8 cellular contexts compared by ENCODE assay signal in the genomic region with DNA sequence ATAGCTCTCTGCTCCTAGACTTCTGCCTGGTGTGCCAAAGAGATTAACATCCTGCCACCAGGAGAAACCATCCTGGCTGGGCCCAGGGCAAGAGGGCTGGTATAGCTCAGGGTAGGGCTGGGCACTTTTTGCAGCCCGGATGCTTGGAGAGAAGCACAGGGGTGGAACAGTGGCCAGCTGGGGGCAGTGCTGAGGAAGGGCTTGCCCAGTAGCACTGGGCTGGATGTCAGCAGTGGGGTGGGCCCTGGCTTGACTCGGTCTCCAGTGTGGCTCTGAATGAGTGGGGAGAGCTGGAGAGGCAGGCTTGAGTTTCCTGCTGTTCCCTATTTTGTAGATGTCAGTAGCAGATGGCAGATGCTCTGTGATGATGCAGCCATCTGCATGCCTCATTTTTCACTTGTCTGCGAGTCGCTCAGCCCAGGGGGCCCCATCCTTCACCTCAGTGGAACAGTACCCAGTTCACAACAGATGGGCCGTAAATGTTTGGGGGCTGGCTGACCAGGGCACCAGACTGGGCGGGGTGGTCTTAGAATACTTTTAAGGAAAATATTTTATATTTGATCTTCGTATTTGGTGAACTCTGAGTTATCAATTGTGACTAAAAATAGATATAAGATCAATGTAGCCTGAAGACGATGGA. TPM values are rescaled to one million over a fixed set of nuclear protein-coding genes. Genes with fewer than 3 reads are reported as not detected.
DNase-seq lines count a peak whose midpoint lies in the region; ATAC-seq and TF ChIP-seq lines count a peak whose summit lies in the region.

No MANE protein-coding gene starts in this region.

- no peaks in the 10 kb centered on the region for H3K36me3 ChIP-seq in fibroblast of lung (ENCODE audit: control insufficient read depth, insufficient read depth, low read length)
- H3K36me3 ChIP-seq in gastrocnemius medialis = peaks cover 0 to 9% of the 10 kb centered on the region in 2 donors

- peak; percentile 80 for ATAC-seq in activated CD8-positive, alpha-beta T cell treated with anti-CD3 and anti-CD28 coated beads for 36 hours
- ATAC-seq in gastrocnemius medialis = peak; percentile 14 to 24
- no peak for ATAC-seq in GM21576 (IDR thresholded peaks at IDR 0.05; ENCODE audit: unreplicated experiment)
- ATAC-seq in HG02571 (IDR thresholded peaks at IDR 0.05; ENCODE audit: unreplicated experiment) = no peak

- POLR2A ChIA-PET in activated CD8-positive, alpha-beta T cell treated with anti-CD3 and anti-CD28 coated beads for 36 hours (lab: Charles Lee) = no interaction called here

- H3K79me2 ChIP-seq in fibroblast of lung (ENCODE audit: control insufficient read depth, insufficient read depth, low read length) = no peaks in the 10 kb centered on the region

- H3K4me3 Mint-ChIP-seq in activated CD8-positive, alpha-beta T cell treated with anti-CD3 and anti-CD28 coated beads for 36 hours = no peak overlapping the region

- in situ Hi-C loops in ACHN (cut with HindIII; ENCODE audit: low pct_ligation_motif_present, low pct_unique_long_range_greater_than_20kb, low sequenced_read_pairs) = loop anchor here (25.0 kb wide), 1 partner anchor 168 kb away; a partner anchor contains a TSS
- in situ Hi-C loops in gastrocnemius medialis (cut with MboI; ENCODE audit: low sequenced_read_pairs in 4 of 4) = no loop called here

- H3K4me1 Mint-ChIP-seq in activated CD8-positive, alpha-beta T cell treated with anti-CD3 and anti-CD28 coated beads for 36 hours (ENCODE audit: low read depth) = peaks cover 7% of the 10 kb centered on the region

- H2AFZ ChIP-seq in fibroblast of lung (ENCODE audit: low read length) = no peak overlapping the region

- no peak overlapping the region for H3K4me2 ChIP-seq in fibroblast of lung (ENCODE audit: extremely low read depth, insufficient read depth, low read length)

- no peaks in the 10 kb centered on the region for H3K27me3 Mint-ChIP-seq in activated CD8-positive, alpha-beta T cell treated with anti-CD3 and anti-CD28 coated beads for 36 hours

- no peaks in the 10 kb centered on the region for H3K4me1 ChIP-seq in fibroblast of lung (ENCODE audit: control insufficient read depth, extremely low read depth, insufficient read depth, low read length)
- H3K4me1 ChIP-seq in gastrocnemius medialis = no peaks in the 10 kb centered on the region

- H3K36me3 Mint-ChIP-seq in activated CD8-positive, alpha-beta T cell treated with anti-CD3 and anti-CD28 coated beads for 36 hours (ENCODE audit: low read depth) = peaks cover 5% of the 10 kb centered on the region

- H3K27ac ChIP-seq in fibroblast of lung (ENCODE audit: insufficient read depth, low read length) = no peak overlapping the region
- peak overlapping the region; percentile 42 to 76 (median 66) for H3K27ac ChIP-seq in gastrocnemius medialis

- H3K9me3 Mint-ChIP-seq in activated CD8-positive, alpha-beta T cell treated with anti-CD3 and anti-CD28 coated beads for 36 hours = peaks cover 4% of the 10 kb centered on the region

- H3K4me3 ChIP-seq in fibroblast of lung (replicated peaks in 1 of 4; ENCODE audit: control extremely low read depth in 1 of 4, insufficient read depth in 1 of 4, low read depth in 3 of 4, low read length in 4 of 4) (no peak overlapping the region), gastrocnemius medialis (no peak overlapping the region)

- H4K20me1 ChIP-seq in fibroblast of lung (ENCODE audit: control insufficient read depth, extremely low read depth, insufficient read depth, low read length) = no peaks in the 10 kb centered on the region

- no peak overlapping the region for H3K27ac Mint-ChIP-seq in activated CD8-positive, alpha-beta T cell treated with anti-CD3 and anti-CD28 coated beads for 36 hours

- H3K9me3 ChIP-seq in fibroblast of lung (ENCODE audit: control insufficient read depth, insufficient read depth, low read depth, low read length) (no peaks in the 10 kb centered on the region), gastrocnemius medialis (no peaks in the 10 kb centered on the region)

- H3K27me3 ChIP-seq in fibroblast of lung (ENCODE audit: control insufficient read depth, insufficient read depth, low read length) (peaks cover 12% of the 10 kb centered on the region), gastrocnemius medialis (no peaks in the 10 kb centered on the region)

- CTCF ChIA-PET in activated CD8-positive, alpha-beta T cell treated with anti-CD3 and anti-CD28 coated beads for 36 hours (lab: Charles Lee) = interaction anchor here (0.6 to 19.5 kb wide), 8 partner anchors 9 to 169 kb away, joined by 3 to 272 read pairs (median 4); a partner anchor contains a TSS

- H3K9ac ChIP-seq in fibroblast of lung (ENCODE audit: insufficient read depth, low read length) = no peak overlapping the region

- DNase-seq in ACHN (peak; percentile 30), HuH-7 (ENCODE audit: low spot score) (peak; percentile 10), fibroblast of lung (ENCODE audit: low read depth in 2 of 2) (peak in 1 of 2 donors; percentile 64), gastrocnemius medialis (peak; percentile 70 to 87), DMS114 treated with DMSO at 0.1 percent for 48 hours (lab: John Stamatoyannopoulos, UW; ENCODE audit: unreplicated experiment) (no peak)
- peak; percentile 62 for DNase-seq in activated CD8-positive, alpha-beta T cell treated with anti-CD3 and anti-CD28 coated beads for 36 hours

- peak in 1 of 2 donors; percentile 18 for TF ChIP-seq POLR2A in gastrocnemius medialis (IDR thresholded peaks at IDR 0.05)

- intact Hi-C loops in activated CD8-positive, alpha-beta T cell treated with anti-CD3 and anti-CD28 coated beads for 36 hours (cut with micrococcal nuclease) = no loop called here
- intact Hi-C loops in gastrocnemius medialis (cut with DNase I; ENCODE audit: low total_unique reads) = loop anchor here (1.0 kb wide), 1 partner anchor 167 kb away; no protein-coding TSS in a partner anchor

- peak; percentile 30 for TF ChIP-seq CTCF in activated CD8-positive, alpha-beta T cell treated with anti-CD3 and anti-CD28 coated beads for 36 hours (IDR thresholded peaks at IDR 0.05)
- peak; percentile 20 to 60 for TF ChIP-seq CTCF in fibroblast of lung (conservative IDR thresholded peaks at IDR 0.05 in 1 of 2, IDR thresholded peaks at IDR 0.05 in 1 of 2; ENCODE audit: low read depth in 1 of 2, low read length in 2 of 2)
- TF ChIP-seq CTCF in gastrocnemius medialis (IDR thresholded peaks at IDR 0.05 in 4 of 5, conservative IDR thresholded peaks at IDR 0.05 in 1 of 5) = peak; percentile 53 to 67 (median 66)

RNA-seq across cellular contexts. Expression of a gene that starts 56.4 kb away (rescaled TPM):
- not detected for total RNA-seq in activated CD8-positive, alpha-beta T cell treated with anti-CD3 and anti-CD28 coated beads for 36 hours
- total RNA-seq in fibroblast of lung (not detected in 2 replicates), gastrocnemius medialis (not detected)
- not detected in 2 replicates for polyA plus RNA-seq in fibroblast of lung
- polyA plus RNA-seq in fibroblast of lung (2012) = 0.06 TPM in 1 of 2 replicates, not detected in the other
- polyA minus RNA-seq in fibroblast of lung (ENCODE audit: low replicate concordance) = not detected in 2 replicates

Comparison
In these comparisons a context has a peak if more than half of its experiments do, and no peak if none do; other contexts are left out.
1. ATAC-seq: peak in activated CD8-positive, alpha-beta T cell treated with anti-CD3 and anti-CD28 coated beads for 36 hours (single experiment) and gastrocnemius medialis (2 of 2); none in GM21576 (single experiment) and HG02571 (single experiment).
2. Peak in every context shown above with its lines, with median percentiles within 50 percentile points of each other: CTCF ChIP-seq.